In the genomic region with DNA sequence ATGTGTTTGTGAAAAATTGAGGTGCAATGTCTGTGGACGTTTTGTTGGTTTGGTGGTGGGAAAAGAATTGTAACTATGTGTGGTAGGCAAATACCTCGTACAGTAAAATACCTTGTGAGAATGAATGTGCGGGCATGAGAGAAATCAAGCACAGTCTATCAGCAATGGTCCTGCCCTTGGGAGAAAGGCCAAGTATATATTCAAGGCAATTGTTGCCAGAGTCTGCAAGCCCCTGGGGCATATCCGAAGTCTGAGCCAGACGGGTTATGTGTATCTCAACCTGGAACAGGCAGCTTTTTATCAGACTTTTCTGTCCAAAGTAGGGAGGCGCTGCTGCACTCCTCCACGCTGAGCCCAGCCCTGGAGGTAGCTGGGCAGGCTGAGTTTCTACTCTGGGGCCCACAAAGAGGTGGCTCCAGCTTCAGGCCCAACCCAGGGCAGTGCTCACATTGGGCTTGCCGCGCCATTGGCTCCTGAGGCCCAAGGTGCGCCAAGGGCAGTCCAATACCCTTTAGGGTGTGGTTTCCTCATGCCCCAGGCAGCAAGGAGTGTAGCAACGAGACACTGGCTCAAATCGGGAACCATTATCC, we compare ENCODE assay signal across 19 cellular contexts. TPM values are rescaled to one million over a fixed set of nuclear protein-coding genes. Genes with fewer than 3 reads are reported as not detected.
DNase-seq lines count a peak whose midpoint lies in the region; TF ChIP-seq lines count a peak whose summit lies in the region.
"Had no signal": no experiment of that assay in that cellular context is flagged by ENCODE, and none has a peak within 500 bp of the region (broad histone marks: within the 10 kb centered on the region; RNA-seq: fewer than 3 reads in every experiment).

No MANE protein-coding gene starts in this region.

- no peak overlapping the region for H2BK15ac ChIP-seq in H9 (ENCODE audit: low read depth, low read length)

- TF ChIP-seq CTCF in H9 (conservative IDR thresholded peaks at IDR 0.05), result no peak
- TF ChIP-seq CTCF in endodermal cell (conservative IDR thresholded peaks at IDR 0.05), result no peak
- no peak for TF ChIP-seq CTCF in testis (IDR thresholded peaks at IDR 0.05)

- no peak overlapping the region for H3K23ac ChIP-seq in H9 (ENCODE audit: insufficient read length, low read depth, low read length)

- H3K27ac Mint-ChIP-seq in H9, result no peak overlapping the region
- H3K27ac Mint-ChIP-seq in endodermal cell, result peak overlapping the region; percentile 0
- H3K27ac Mint-ChIP-seq: activated CD4-positive, alpha-beta T cell treated with anti-CD3 and anti-CD28 coated beads, Interleukin-2, amount 10 ng/mL, durations not matched to agents 7 days and 5 days; activated naive CD4-positive, alpha-beta T cell treated with anti-CD3 and anti-CD28 coated beads for 36 hours; CD4-positive, CD25-positive, alpha-beta regulatory T cell; T-helper 2 cell treated with Interferon-gamma antibody and Interleukin-4, amounts not matched to agents 5 μg/mL and 100 μg/mL, for 36 hours had no signal

- 100% methylated on average over 1 of the region's 12 CpGs for WGBS in H9 (ENCODE audit: extremely low coverage, insufficient read length, low lambda C conversion rate)
- WGBS in endodermal cell (ENCODE audit: insufficient coverage in 1 of 2, insufficient read length in 1 of 2), 2 experiments, result 84 to 92% methylated on average over 11 to 12 of the region's 12 CpGs
- WGBS in testis, 2 donors, result 47 to 51% methylated on average over 8 to 12 of the region's 12 CpGs

- no peaks in the 10 kb centered on the region for H3K79me2 ChIP-seq in H9 (ENCODE audit: insufficient read depth, low read length)

- no peak overlapping the region for H3K4me2 ChIP-seq in H9 (ENCODE audit: insufficient read depth, insufficient read length, low read length)

- H2BK12ac ChIP-seq in H9 (ENCODE audit: insufficient read length, low read depth, low read length), result no peak overlapping the region

- H4K20me1 ChIP-seq in H9 (ENCODE audit: control insufficient read depth, insufficient read depth, insufficient read length), result no peaks in the 10 kb centered on the region

- H3K27ac ChIP-seq in H9 (ENCODE audit: insufficient read length, low read depth, low read length) (no peak overlapping the region), endodermal cell (ENCODE audit: low read depth, low read length) (no peak overlapping the region), testis (no peak overlapping the region)
- H3K27ac ChIP-seq: cardiac muscle cell, VCaP had no signal

- no peak overlapping the region for H3K14ac ChIP-seq in H9 (ENCODE audit: insufficient read depth, low read length)

- H3K4me1 ChIP-seq in H9 (ENCODE audit: insufficient read depth, low read length), result no peaks in the 10 kb centered on the region
- H3K4me1 ChIP-seq in endodermal cell (ENCODE audit: control insufficient read depth, insufficient read depth, low read length), result no peaks in the 10 kb centered on the region
- peaks cover 9% of the 10 kb centered on the region for H3K4me1 ChIP-seq in testis

- no peak for TF ChIP-seq POLR2A in testis (IDR thresholded peaks at IDR 0.05)

- intact Hi-C loops in testis (cut with DNase I; ENCODE audit: low total_unique reads), result no loop called here

- H3K23me2 ChIP-seq in H9 (ENCODE audit: insufficient read length, low read depth, low read length, poor library complexity, severe bottlenecking), result no peaks in the 10 kb centered on the region

- no peak overlapping the region for H2BK120ac ChIP-seq in H9 (ENCODE audit: low read depth, low read length, poor library complexity, severe bottlenecking)

- H4K8ac ChIP-seq in H9 (replicated peaks; ENCODE audit: insufficient read length, low read depth, low read length), result no peak overlapping the region

- no peaks in the 10 kb centered on the region for H3K4me1 Mint-ChIP-seq in H9
- H3K4me1 Mint-ChIP-seq in endodermal cell, result no peaks in the 10 kb centered on the region
- H3K4me1 Mint-ChIP-seq: activated CD4-positive, alpha-beta T cell treated with anti-CD3 and anti-CD28 coated beads, Interleukin-2, amount 10 ng/mL, durations not matched to agents 7 days and 5 days had no signal

- H3K4me3 Mint-ChIP-seq in H9 (no peak overlapping the region), endodermal cell (no peak overlapping the region)
- H3K4me3 Mint-ChIP-seq: activated CD4-positive, alpha-beta T cell treated with anti-CD3 and anti-CD28 coated beads, Interleukin-2, amount 10 ng/mL, durations not matched to agents 7 days and 5 days; activated naive CD4-positive, alpha-beta T cell treated with anti-CD3 and anti-CD28 coated beads for 36 hours; CD4-positive, CD25-positive, alpha-beta regulatory T cell; nephron progenitor cell; T-helper 2 cell treated with Interferon-gamma antibody and Interleukin-4, amounts not matched to agents 5 μg/mL and 100 μg/mL, for 36 hours had no signal

- H4K5ac ChIP-seq in H9 (ENCODE audit: insufficient read length, low read depth, low read length), result no peak overlapping the region

- H3K9me3 Mint-ChIP-seq in H9 (no peaks in the 10 kb centered on the region), endodermal cell (no peaks in the 10 kb centered on the region)
- H3K9me3 Mint-ChIP-seq: activated CD4-positive, alpha-beta T cell treated with anti-CD3 and anti-CD28 coated beads, Interleukin-2, amount 10 ng/mL, durations not matched to agents 7 days and 5 days; activated naive CD4-positive, alpha-beta T cell treated with anti-CD3 and anti-CD28 coated beads for 36 hours; nephron progenitor cell; T-helper 2 cell treated with Interferon-gamma antibody and Interleukin-4, amounts not matched to agents 5 μg/mL and 100 μg/mL, for 36 hours had no signal

- H3K27me3 ChIP-seq in H9 (ENCODE audit: insufficient read depth, low read length) (peaks cover 3% of the 10 kb centered on the region; the same call in 1 of the 2 replicates), endodermal cell (ENCODE audit: control insufficient read depth, insufficient read depth, low read length, poor library complexity, severe bottlenecking) (peaks cover 95% of the 10 kb centered on the region), testis (no peaks in the 10 kb centered on the region)

- DNase-seq in H9, result peak; percentile 66
- peak; percentile 70 for DNase-seq in endodermal cell
- peak; percentile 49 for DNase-seq in testis
- DNase-seq in CD1c-positive myeloid dendritic cell (ENCODE audit: extremely low spot score), result no peak
- no peak for DNase-seq in NCI-H1436 treated with DMSO at 0.1 percent for 48 hours (lab: John Stamatoyannopoulos, UW)
- DNase-seq: activated CD4-positive, alpha-beta T cell treated with anti-CD3 and anti-CD28 coated beads, Interleukin-2, amount 10 ng/mL, durations not matched to agents 7 days and 5 days; activated naive CD4-positive, alpha-beta T cell treated with anti-CD3 and anti-CD28 coated beads for 36 hours; CD4-positive, CD25-positive, alpha-beta regulatory T cell; cortex of kidney; EL; NCI-H2081 treated with DMSO at 0.1 percent for 48 hours; nephron progenitor cell; OCI-M1; stimulated activated naive CD4-positive, alpha-beta T cell treated with Interleukin-2 at 50 U/mL for 16 hours had no signal

- no peak overlapping the region for H2BK20ac ChIP-seq in H9 (ENCODE audit: low read depth, low read length, poor library complexity, severe bottlenecking)

- no peaks in the 10 kb centered on the region for H3K36me3 Mint-ChIP-seq in H9 (ENCODE audit: insufficient read depth in 1 of 3, low read depth in 3 of 3)
- no peaks in the 10 kb centered on the region for H3K36me3 Mint-ChIP-seq in endodermal cell (ENCODE audit: low read depth)
- H3K36me3 Mint-ChIP-seq: CD4-positive, CD25-positive, alpha-beta regulatory T cell had no signal

- no peak overlapping the region for H2BK5ac ChIP-seq in H9 (ENCODE audit: insufficient read length, low read length)

- no peak overlapping the region for H3K4ac ChIP-seq in H9 (ENCODE audit: low read depth, low read length)

- no peaks in the 10 kb centered on the region for H3K79me1 ChIP-seq in H9 (ENCODE audit: insufficient read depth, low read depth, low read length, poor library complexity, severe bottlenecking)

- H3K27me3 Mint-ChIP-seq in H9 (ENCODE audit: low read depth) (peaks cover 16% of the 10 kb centered on the region), endodermal cell (ENCODE audit: insufficient read depth) (peaks cover 31% of the 10 kb centered on the region)

- H2AFZ ChIP-seq in H9 (ENCODE audit: low read length), result no peak overlapping the region

- no peak overlapping the region for H3T11ph ChIP-seq in H9 (ENCODE audit: low read length)

- no peak overlapping the region for H3K18ac ChIP-seq in H9 (ENCODE audit: insufficient read length, low read depth, low read length)

- no peak overlapping the region for H4K91ac ChIP-seq in H9 (ENCODE audit: insufficient read length, low read depth, low read length)

- H3K9ac ChIP-seq in H9 (ENCODE audit: extremely low read depth, insufficient read length, low read length), result no peak overlapping the region
- no peak overlapping the region for H3K9ac ChIP-seq in endodermal cell (ENCODE audit: extremely low read depth, low read length, poor library complexity, severe bottlenecking)

- no peaks in the 10 kb centered on the region for H3K9me3 ChIP-seq in H9 (ENCODE audit: control insufficient read depth, low read depth, low read length)
- no peaks in the 10 kb centered on the region for H3K9me3 ChIP-seq in endodermal cell (ENCODE audit: control insufficient read depth, low read length)
- no peaks in the 10 kb centered on the region for H3K9me3 ChIP-seq in testis
- H3K9me3 ChIP-seq: thoracic aorta had no signal

- H3K36me3 ChIP-seq in endodermal cell (ENCODE audit: control insufficient read depth, insufficient read depth, low read length) (no peaks in the 10 kb centered on the region), testis (ENCODE audit: low read depth, missing control alignments) (no peaks in the 10 kb centered on the region)
- H3K36me3 ChIP-seq: cardiac muscle cell, thoracic aorta had no signal

- no peak overlapping the region for H2AK5ac ChIP-seq in H9 (ENCODE audit: insufficient read length, low read length)

- H3K4me3 ChIP-seq in endodermal cell (ENCODE audit: low read length) (no peak overlapping the region), testis (no peak overlapping the region)
- H3K4me3 ChIP-seq: cardiac muscle cell, thoracic aorta had no signal

- H3K56ac ChIP-seq in H9 (ENCODE audit: insufficient read length, low read depth, low read length), result no peak overlapping the region

RNA-seq across cellular contexts. Expression of gene GNL2, which starts 9.4 kb away (rescaled TPM):
- total RNA-seq in H9 (2021) (101 and 106 TPM in 2 replicates), endodermal cell (10 to 100 TPM; 70.7 to 80.9 TPM), testis (10 to 100 TPM; 57.4 to 78.7 TPM)
- polyA plus RNA-seq in endodermal cell (2013, experiment 1 of 2), result 73.7 TPM
- 67.8 TPM for polyA plus RNA-seq in endodermal cell (2013, experiment 2 of 2)
- 34.4 TPM for polyA plus RNA-seq in testis (ENCODE audit: insufficient read depth, low read depth, low replicate concordance)

RNA-seq across cellular contexts. Expression of gene RSPO1, which starts 29.5 kb away (rescaled TPM):
- total RNA-seq in H9 (2021) (0.33 and 0.35 TPM in 2 replicates), endodermal cell (not detected), testis (under 1 TPM; 0.16 to 0.25 TPM)
- polyA plus RNA-seq in endodermal cell (2013, experiment 1 of 2), result 9.5 TPM
- 7.9 TPM for polyA plus RNA-seq in endodermal cell (2013, experiment 2 of 2)
- 5.0 TPM for polyA plus RNA-seq in testis (ENCODE audit: insufficient read depth, low read depth, low replicate concordance)
- total RNA-seq: activated CD4-positive, alpha-beta T cell treated with anti-CD3 and anti-CD28 coated beads, Interleukin-2, amount 10 ng/mL, durations not matched to agents 7 days and 5 days; activated naive CD4-positive, alpha-beta T cell treated with anti-CD3 and anti-CD28 coated beads for 36 hours; CD4-positive, CD25-positive, alpha-beta regulatory T cell; MCF 10A had no signal
- polyA plus RNA-seq: CD4-positive, CD25-positive, alpha-beta regulatory T cell had no signal

RNA-seq across cellular contexts. Expression of gene DNALI1, which starts 48.4 kb away (rescaled TPM):
- total RNA-seq in H9 (2021) (18.0 and 18.9 TPM in 2 replicates), endodermal cell (10 to 100 TPM; 31.5 to 39.5 TPM), testis (10 to 100 TPM; 50.5 to 73.0 TPM)
- 21.8 TPM for polyA plus RNA-seq in endodermal cell (2013, experiment 1 of 2)
- 16.5 TPM for polyA plus RNA-seq in endodermal cell (2013, experiment 2 of 2)
- polyA plus RNA-seq in testis (ENCODE audit: insufficient read depth, low read depth, low replicate concordance), result 216 TPM
- total RNA-seq: activated naive CD4-positive, alpha-beta T cell treated with anti-CD3 and anti-CD28 coated beads for 36 hours; MCF 10A had no signal

RNA-seq across cellular contexts. Expression of gene SNIP1, which starts 51.1 kb away (rescaled TPM):
- 15.1 and 17.5 TPM in 2 replicates for total RNA-seq in H9 (2021)
- 10 to 100 TPM; 20.2 TPM for total RNA-seq in endodermal cell
- 9.9 TPM for polyA plus RNA-seq in endodermal cell (2013, experiment 1 of 2)
- 10.1 TPM for polyA plus RNA-seq in endodermal cell (2013, experiment 2 of 2)
- 10 to 100 TPM; 33.7 to 51.4 TPM for total RNA-seq in testis
- polyA plus RNA-seq in testis (ENCODE audit: insufficient read depth, low read depth, low replicate concordance), result 16.8 TPM

Comparison
In these comparisons a context has a peak if more than half of its experiments do, and no peak if none do; other contexts are left out.
1. DNase-seq: peak in H9 (single experiment), endodermal cell (single experiment) and testis (single experiment); none in CD1c-positive myeloid dendritic cell (single experiment) and NCI-H1436 treated with DMSO at 0.1 percent for 48 hours (single experiment).